ENCODE assay signal across 9 cellular contexts in the genomic region with DNA sequence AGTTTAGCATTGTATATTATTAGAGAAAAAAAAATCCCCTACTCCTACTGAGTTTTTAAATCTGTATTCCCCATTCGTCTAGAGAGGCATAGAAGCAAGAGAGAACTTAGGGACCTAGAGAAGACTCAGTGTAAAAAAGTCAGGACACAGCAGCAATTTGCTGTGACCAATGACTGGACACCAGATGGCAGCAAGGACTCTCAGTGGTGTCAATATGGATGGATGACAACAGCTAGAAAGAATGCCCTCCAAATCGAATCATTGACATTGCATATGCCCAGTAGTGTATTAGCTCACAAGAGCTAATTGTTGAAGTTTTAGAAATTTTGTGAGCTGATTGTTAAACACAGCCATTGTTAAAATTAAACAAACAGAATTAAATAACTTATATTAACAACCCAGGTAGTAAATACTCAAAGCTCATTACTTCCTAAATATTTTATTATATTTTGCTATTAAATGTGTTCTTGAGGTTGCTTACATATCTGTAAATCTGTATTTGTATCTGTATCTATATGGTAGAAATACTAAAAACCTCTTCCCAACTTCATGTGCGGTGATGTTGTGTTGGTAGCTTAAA. TPM values are rescaled to one million over a fixed set of nuclear protein-coding genes. Genes with fewer than 3 reads are reported as not detected.
A peak's percentile ranks its signal among the peaks of the same experiment; 100 is the strongest.
DNase-seq lines count a peak whose midpoint lies in the region; ATAC-seq and TF ChIP-seq lines count a peak whose summit lies in the region.
"Had no signal": no experiment of that assay in that cellular context is flagged by ENCODE, and none has a peak within 500 bp of the region (broad histone marks: within the 10 kb centered on the region; RNA-seq: fewer than 3 reads in every experiment).

No MANE protein-coding gene starts in this region.

- H3K9me3 Mint-ChIP-seq in endothelial cell (ENCODE audit: unreplicated experiment) = no peaks in the 10 kb centered on the region

- peaks cover 3% of the 10 kb centered on the region; the same call in 1 of the 2 replicates for H3K4me1 ChIP-seq in SJCRH30
- H3K4me1 ChIP-seq: BLaER1 treated with 17β-estradiol and CSF1 and Interleukin-3, amounts not matched to agents 10 nM and 100 nM had no signal

- H3K36me3 Mint-ChIP-seq in endothelial cell (ENCODE audit: low read depth, unreplicated experiment) = no peaks in the 10 kb centered on the region

- H3K4me3 ChIP-seq in SJCRH30 = no peak overlapping the region
- H3K4me3 ChIP-seq: BLaER1 treated with 17β-estradiol and CSF1 and Interleukin-3, amounts not matched to agents 10 nM and 100 nM had no signal

- peak; percentile 25 for TF ChIP-seq CTCF in endothelial cell (IDR thresholded peaks at IDR 0.05; ENCODE audit: unreplicated experiment)

- DNase-seq in NCI-H510A treated with DMSO at 0.1 percent for 48 hours (lab: John Stamatoyannopoulos, UW) = peak; percentile 21
- no peak for DNase-seq in NCI-H510A (lab: John Stamatoyannopoulos, UW)
- peak; percentile 35 for DNase-seq in LHCN-M2 (ENCODE audit: low read depth)
- DNase-seq in SJCRH30 = peak; percentile 33 to 66
- peak; percentile 55 for DNase-seq in endothelial cell (ENCODE audit: low spot score)
- DNase-seq in middle frontal gyrus (ENCODE audit: extremely low spot score, low spot score) = peak; percentile 22
- no peak for DNase-seq in activated gamma-delta T cell treated with Interleukin-2 at 50 U/mL for 16 hours

- H3K4me3 Mint-ChIP-seq in endothelial cell (ENCODE audit: unreplicated experiment) = no peak overlapping the region

- peaks cover 9% of the 10 kb centered on the region for H3K4me1 Mint-ChIP-seq in endothelial cell (ENCODE audit: unreplicated experiment)

- no peaks in the 10 kb centered on the region for H3K36me3 ChIP-seq in SJCRH30
- H3K36me3 ChIP-seq: BLaER1 treated with 17β-estradiol and CSF1 and Interleukin-3, amounts not matched to agents 10 nM and 100 nM had no signal

- H3K9me3 ChIP-seq in SJCRH30 (replicated peaks) = no peaks in the 10 kb centered on the region

- peak overlapping the region; percentile 0; the same call in 1 of the 2 replicates for H3K27ac ChIP-seq in SJCRH30
- H3K27ac ChIP-seq: BLaER1 treated with 17β-estradiol and CSF1 and Interleukin-3, amounts not matched to agents 10 nM and 100 nM had no signal

- H3K27ac Mint-ChIP-seq in endothelial cell (ENCODE audit: unreplicated experiment) = no peak overlapping the region

- ATAC-seq in HG03442 (IDR thresholded peaks at IDR 0.05; ENCODE audit: unreplicated experiment) = no peak

- H3K27me3 Mint-ChIP-seq in endothelial cell (ENCODE audit: unreplicated experiment) = no peaks in the 10 kb centered on the region

- H3K27me3 ChIP-seq in SJCRH30 = no peaks in the 10 kb centered on the region
- H3K27me3 ChIP-seq: BLaER1 treated with 17β-estradiol and CSF1 and Interleukin-3, amounts not matched to agents 10 nM and 100 nM had no signal

RNA-seq across cellular contexts. Expression of a gene that starts 43.9 kb away (rescaled TPM):
- total RNA-seq in LHCN-M2 (2014; rRNA removed) (not detected in 2 replicates), endothelial cell (ENCODE audit: unreplicated experiment) (0.08 TPM)
- not detected for polyA plus RNA-seq in LHCN-M2 (2012)
- total RNA-seq in SJCRH30 (2014; rRNA removed; shearing (Covaris generic)) = not detected in 2 replicates

Comparison
In these comparisons a context has a peak if more than half of its experiments do, and no peak if none do; other contexts are left out.
1. DNase-seq: peak in NCI-H510A treated with DMSO at 0.1 percent for 48 hours (single experiment), LHCN-M2 (single experiment), SJCRH30 (2 of 2), endothelial cell (single experiment) and middle frontal gyrus (single experiment); none in NCI-H510A (single experiment) and activated gamma-delta T cell treated with Interleukin-2 at 50 U/mL for 16 hours (single experiment).